ENCODE assay signal across 9 cellular contexts in genomic region chr9:131678499-131679111, GRCh38.
DNase-seq lines count a peak whose midpoint lies in the region; ATAC-seq and TF ChIP-seq lines count a peak whose summit lies in the region.
"Had no signal": no experiment of that assay in that cellular context is flagged by ENCODE, and none has a peak within 500 bp of the region (broad histone marks: within the 10 kb centered on the region; RNA-seq: fewer than 3 reads in every experiment).

No MANE protein-coding gene starts in this region.

- H3F3A ChIP-seq in SK-N-SH (replicated peaks; ENCODE audit: insufficient read depth) = peaks cover 25% of the 10 kb centered on the region

- no peaks in the 10 kb centered on the region for H3K27me3 Mint-ChIP-seq in CD4-positive, alpha-beta memory T cell
- no peaks in the 10 kb centered on the region for H3K27me3 Mint-ChIP-seq in activated naive CD8-positive, alpha-beta T cell treated with anti-CD3 and anti-CD28 coated beads for 36 hours

- 15% methylated on average over 5 of the region's 5 CpGs for WGBS in SK-N-SH (ENCODE audit: low lambda C conversion rate)

- TF ChIP-seq CTCF in SK-N-SH (IDR thresholded peaks at IDR 0.05) = no peak

- peaks cover 0 to 14% of the 10 kb centered on the region in 2 donors for H3K36me3 Mint-ChIP-seq in CD4-positive, alpha-beta memory T cell
- peaks cover 6% of the 10 kb centered on the region for H3K36me3 Mint-ChIP-seq in activated naive CD8-positive, alpha-beta T cell treated with anti-CD3 and anti-CD28 coated beads for 36 hours

- POLR2A ChIA-PET in CD4-positive, alpha-beta memory T cell (lab: Charles Lee; ENCODE audit: partially characterized antibody) = interaction anchor here (0.6 to 21.5 kb wide), 20 partner anchors 12 to 992 kb away, joined by 3 to 692 read pairs (median 8); partner anchors contain the start of genes GTF3C4 and RAPGEF1
- POLR2A ChIA-PET in SK-N-SH (lab: Yijun Ruan, JAX) = no interaction called here

- H2AFZ ChIP-seq in SK-N-SH (ENCODE audit: low read depth) = no peak overlapping the region

- no peaks in the 10 kb centered on the region for H3K9me2 ChIP-seq in SK-N-SH

- peak overlapping the region; percentile 67 for H3K4me2 ChIP-seq in SK-N-SH
- peak overlapping the region; percentile 78 for H3K4me2 ChIP-seq in skeletal muscle satellite cell (ENCODE audit: low read length)

- TF ChIP-seq EP300 in SK-N-SH (IDR thresholded peaks at IDR 0.05; ENCODE audit: borderline replicate concordance in 1 of 2, low read depth in 1 of 2, low read length in 1 of 2) = peak in 1 of 2 experiments; percentile 81; a peak in 2 of 4 replicates

- no peaks in the 10 kb centered on the region for H3K9me3 ChIP-seq in CD4-positive, alpha-beta memory T cell (ENCODE audit: control insufficient read depth in 1 of 2, low read length in 2 of 2)
- H3K9me3 ChIP-seq in SK-N-SH (no peaks in the 10 kb centered on the region), skeletal muscle satellite cell (replicated peaks; ENCODE audit: low read length) (no peaks in the 10 kb centered on the region)

- peak overlapping the region; percentile 74 to 94 (median 90) for H3K4me3 Mint-ChIP-seq in CD4-positive, alpha-beta memory T cell
- H3K4me3 Mint-ChIP-seq in activated naive CD8-positive, alpha-beta T cell treated with anti-CD3 and anti-CD28 coated beads for 36 hours = peak overlapping the region; percentile 25

- H4K20me1 ChIP-seq in SK-N-SH (ENCODE audit: insufficient read depth) = peaks cover 41% of the 10 kb centered on the region

- CTCF ChIA-PET in CD4-positive, alpha-beta memory T cell (lab: Charles Lee; ENCODE audit: partially characterized antibody) = interaction anchor here (0.6 to 8.2 kb wide), 20 partner anchors 11 to 281 kb away, joined by 3 to 80 read pairs (median 8); partner anchors contain the start of gene RAPGEF1
- CTCF ChIA-PET in SK-N-SH (lab: Yijun Ruan, JAX) = interaction anchor here (0.6 to 3.8 kb wide), 8 partner anchors 10 to 647 kb away, joined by 3 to 12 read pairs (median 4); no protein-coding TSS in a partner anchor

- H3K27me3 ChIP-seq in CD4-positive, alpha-beta memory T cell (ENCODE audit: insufficient read depth, low read length) = no peaks in the 10 kb centered on the region
- H3K27me3 ChIP-seq in SK-N-SH (ENCODE audit: insufficient read depth) = no peaks in the 10 kb centered on the region
- no peaks in the 10 kb centered on the region for H3K27me3 ChIP-seq in skeletal muscle satellite cell (ENCODE audit: control insufficient read depth, insufficient read depth, low read length)

- peak; percentile 64 to 94 (median 73) for DNase-seq in CD4-positive, alpha-beta memory T cell
- DNase-seq in SK-N-SH (no peak), left ventricle myocardium superior (peak; percentile 79)
- DNase-seq in activated naive CD8-positive, alpha-beta T cell treated with anti-CD3 and anti-CD28 coated beads for 36 hours = peak; percentile 80

- H3K27ac ChIP-seq in CD4-positive, alpha-beta memory T cell (ENCODE audit: low read depth, low read length) = peak overlapping the region; percentile 79
- peak overlapping the region; percentile 76 to 81 for H3K27ac ChIP-seq in SK-N-SH (ENCODE audit: low read depth in 2 of 2, low read length in 1 of 2)
- H3K27ac ChIP-seq: VCaP had no signal

- H3K36me3 ChIP-seq in CD4-positive, alpha-beta memory T cell (ENCODE audit: insufficient read depth, low read length) = no peaks in the 10 kb centered on the region
- H3K36me3 ChIP-seq in SK-N-SH (replicated peaks in 1 of 2; ENCODE audit: control insufficient read depth in 1 of 2, insufficient read depth in 2 of 2, low read length in 1 of 2) (no peaks in the 10 kb centered on the region), skeletal muscle satellite cell (ENCODE audit: insufficient read depth, low read length) (no peaks in the 10 kb centered on the region)

- H3K79me2 ChIP-seq in SK-N-SH (ENCODE audit: insufficient read depth) = peaks cover 24% of the 10 kb centered on the region

- peak; percentile 84 for ATAC-seq in GM19463 (IDR thresholded peaks at IDR 0.05; ENCODE audit: unreplicated experiment)
- ATAC-seq in HG03565 (IDR thresholded peaks at IDR 0.05; ENCODE audit: unreplicated experiment) = peak; percentile 72
- ATAC-seq in left ventricle myocardium superior = peak; percentile 97
- ATAC-seq in HG03025 (IDR thresholded peaks at IDR 0.05; ENCODE audit: low FRiP score, unreplicated experiment) = no peak

- H3K9ac ChIP-seq in SK-N-SH (no peak overlapping the region; the same call in 1 of the 2 replicates), skeletal muscle satellite cell (ENCODE audit: low read depth, low read length) (peak overlapping the region; percentile 78)

- peaks cover 74 to 100% (median 89%) of the 10 kb centered on the region in 4 donors for H3K4me1 Mint-ChIP-seq in CD4-positive, alpha-beta memory T cell
- peaks cover 68% of the 10 kb centered on the region for H3K4me1 Mint-ChIP-seq in activated naive CD8-positive, alpha-beta T cell treated with anti-CD3 and anti-CD28 coated beads for 36 hours

- H3K27ac Mint-ChIP-seq in CD4-positive, alpha-beta memory T cell = peak overlapping the region; percentile 94 to 100 (median 98)
- peak overlapping the region; percentile 85 for H3K27ac Mint-ChIP-seq in activated naive CD8-positive, alpha-beta T cell treated with anti-CD3 and anti-CD28 coated beads for 36 hours

- H3K4me3 ChIP-seq in CD4-positive, alpha-beta memory T cell (ENCODE audit: low read length in 2 of 2) = peak overlapping the region in 1 of 2 donors; percentile 30
- H3K4me3 ChIP-seq in SK-N-SH (ENCODE audit: low read depth in 2 of 2, low read length in 1 of 2) = no peak overlapping the region
- peak overlapping the region; percentile 23 for H3K4me3 ChIP-seq in skeletal muscle satellite cell (ENCODE audit: low read length)

- no peak for TF ChIP-seq RAD21 in SK-N-SH (IDR thresholded peaks at IDR 0.05; ENCODE audit: low read length)

- intact Hi-C loops in CD4-positive, alpha-beta memory T cell (cut with micrococcal nuclease) = loop anchor here (1.0 to 10.0 kb wide), 5 partner anchors 10 to 424 kb away; partner anchors contain the start of gene POMT1
- intact Hi-C loops in left ventricle myocardium superior (cut with micrococcal nuclease) = loop anchor here (10.0 kb wide), 1 partner anchor 56 kb away; no protein-coding TSS in a partner anchor

- peaks cover 71% of the 10 kb centered on the region for H3K4me1 ChIP-seq in CD4-positive, alpha-beta memory T cell (ENCODE audit: insufficient read depth, low read length)
- H3K4me1 ChIP-seq in SK-N-SH (ENCODE audit: control insufficient read depth in 1 of 2, insufficient read depth in 2 of 2, low read depth in 1 of 2, low read length in 1 of 2) (peaks cover 30 to 41% of the 10 kb centered on the region in 2 experiments), skeletal muscle satellite cell (ENCODE audit: control insufficient read depth, insufficient read depth, low read length) (peaks cover 61% of the 10 kb centered on the region)

- H3K9me3 Mint-ChIP-seq in CD4-positive, alpha-beta memory T cell = peaks cover 0 to 2% (median 0%) of the 10 kb centered on the region in 8 donors
- no peaks in the 10 kb centered on the region for H3K9me3 Mint-ChIP-seq in activated naive CD8-positive, alpha-beta T cell treated with anti-CD3 and anti-CD28 coated beads for 36 hours

TF ChIP-seq in SK-N-SH, 30 proteins besides CTCF, POLR2A, EP300 and RAD21 (continues in another document):
- TF ChIP-seq GABPA (IDR thresholded peaks at IDR 0.05; ENCODE audit: low read depth) (no peak), REST (IDR thresholded peaks at IDR 0.05; ENCODE audit: low read depth, low read length) (peak; percentile 63; the same call in 1 of the 2 replicates), RCOR1 (IDR thresholded peaks at IDR 0.05; ENCODE audit: low read length) (no peak), RXRA (IDR thresholded peaks at IDR 0.05; ENCODE audit: borderline replicate concordance, low read depth) (peak; percentile 89), MXI1 (IDR thresholded peaks at IDR 0.05; ENCODE audit: low read depth, low read length) (no peak)
- TF ChIP-seq, protein P1, sequence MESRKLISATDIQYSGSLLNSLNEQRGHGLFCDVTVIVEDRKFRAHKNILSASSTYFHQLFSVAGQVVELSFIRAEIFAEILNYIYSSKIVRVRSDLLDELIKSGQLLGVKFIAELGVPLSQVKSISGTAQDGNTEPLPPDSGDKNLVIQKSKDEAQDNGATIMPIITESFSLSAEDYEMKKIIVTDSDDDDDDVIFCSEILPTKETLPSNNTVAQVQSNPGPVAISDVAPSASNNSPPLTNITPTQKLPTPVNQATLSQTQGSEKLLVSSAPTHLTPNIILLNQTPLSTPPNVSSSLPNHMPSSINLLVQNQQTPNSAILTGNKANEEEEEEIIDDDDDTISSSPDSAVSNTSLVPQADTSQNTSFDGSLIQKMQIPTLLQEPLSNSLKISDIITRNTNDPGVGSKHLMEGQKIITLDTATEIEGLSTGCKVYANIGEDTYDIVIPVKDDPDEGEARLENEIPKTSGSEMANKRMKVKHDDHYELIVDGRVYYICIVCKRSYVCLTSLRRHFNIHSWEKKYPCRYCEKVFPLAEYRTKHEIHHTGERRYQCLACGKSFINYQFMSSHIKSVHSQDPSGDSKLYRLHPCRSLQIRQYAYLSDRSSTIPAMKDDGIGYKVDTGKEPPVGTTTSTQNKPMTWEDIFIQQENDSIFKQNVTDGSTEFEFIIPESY (IDR thresholded peaks at IDR 0.05; ENCODE audit: borderline replicate concordance, low read depth) = 0 out of 2 replicates have a peak, but pooled peaks have one; percentile 50
